Comparison of ENCODE assay signal across 1 cellular context in genomic region chr3:147298511-147298982, GRCh38.
TF ChIP-seq lines count a peak whose summit lies in the region.

No MANE protein-coding gene starts in this region.

TF ChIP-seq in IMR-90, 13 proteins besides CTCF, POLR2A, EP300 and RAD21 (continued from another document):
- no peak for TF ChIP-seq RFX5 (IDR thresholded peaks at IDR 0.05; ENCODE audit: low read depth, low read length)
- TF ChIP-seq CHD1 (IDR thresholded peaks at IDR 0.05; ENCODE audit: low read depth, low read length) = no peak
- TF ChIP-seq USF2 (IDR thresholded peaks at IDR 0.05; ENCODE audit: low read depth, low read length) = no peak
- no peak for TF ChIP-seq SMC3 (IDR thresholded peaks at IDR 0.05; ENCODE audit: low read depth, low read length)
- peak; percentile 79 for TF ChIP-seq FOS (IDR thresholded peaks at IDR 0.05; ENCODE audit: low read depth, low read length)
